ENCODE assay signal across 13 cellular contexts in the genomic region with DNA sequence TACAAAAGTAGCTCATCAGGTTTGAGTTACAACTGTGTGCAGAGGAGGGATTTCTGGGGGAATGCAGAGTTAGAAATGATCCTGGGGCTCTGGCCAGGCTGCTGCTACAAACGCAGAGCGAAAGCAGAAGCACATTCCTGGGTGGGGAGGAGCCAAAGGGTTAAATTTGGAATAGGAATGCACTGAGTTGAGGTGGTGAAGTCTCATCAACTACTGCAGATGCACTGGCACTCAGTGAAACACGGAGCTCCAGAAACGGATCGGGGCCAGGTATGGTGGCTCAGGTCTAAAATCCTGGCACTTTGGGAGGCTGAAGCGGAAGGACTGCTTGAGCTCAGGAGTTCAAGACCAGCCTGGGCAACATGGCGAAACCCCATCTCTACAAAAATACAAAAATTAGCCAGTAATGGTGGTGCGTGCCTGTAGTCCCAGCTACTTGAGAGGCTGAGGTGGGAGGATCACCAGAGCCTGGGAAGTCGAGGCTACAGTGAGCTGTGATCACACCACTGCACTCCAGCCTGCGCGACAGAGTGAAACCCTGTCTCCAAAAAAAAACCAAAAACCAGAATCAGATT. TPM values are rescaled to one million over a fixed set of nuclear protein-coding genes. Genes with fewer than 3 reads are reported as not detected.
DNase-seq lines count a peak whose midpoint lies in the region; ATAC-seq and TF ChIP-seq lines count a peak whose summit lies in the region.
"Had no signal": no experiment of that assay in that cellular context is flagged by ENCODE, and none has a peak within 500 bp of the region (broad histone marks: within the 10 kb centered on the region; RNA-seq: fewer than 3 reads in every experiment).

No MANE protein-coding gene starts in this region.

- intact Hi-C loops in left ventricle myocardium superior (cut with micrococcal nuclease) (no loop called here), heart right ventricle (cut with DNase I) (no loop called here), dorsolateral prefrontal cortex (cut with DNase I) (loop anchor here (2.0 to 5.0 kb wide), 2 partner anchors 86 to 87 kb away; a partner anchor contains a TSS)

- 50 to 73% methylated on average over 11 of the region's 11 CpGs for WGBS in heart right ventricle, 2 donors
- 71% methylated on average over 11 of the region's 11 CpGs for WGBS in urinary bladder

- H3K36me3 ChIP-seq in heart right ventricle (no peaks in the 10 kb centered on the region), urinary bladder (ENCODE audit: insufficient read depth) (peaks cover 2% of the 10 kb centered on the region)

- H3K27ac ChIP-seq in heart right ventricle (peak overlapping the region in 5 of 10 donors; percentile 8 to 76 (median 16)), dorsolateral prefrontal cortex (peak overlapping the region in 57 of 59 donors; percentile 3 to 100 (median 83)), urinary bladder (ENCODE audit: low read depth) (peak overlapping the region; percentile 63)
- H3K27ac ChIP-seq: GM23248 had no signal

- H3K4me1 Mint-ChIP-seq in nephron progenitor cell = peaks cover 44% of the 10 kb centered on the region

- ATAC-seq in left ventricle myocardium superior (peak; percentile 2), heart right ventricle (no peak), GM21723 (IDR thresholded peaks at IDR 0.05; ENCODE audit: unreplicated experiment) (no peak), HG03520 (IDR thresholded peaks at IDR 0.05; ENCODE audit: unreplicated experiment) (no peak)
- ATAC-seq: activated CD8-positive, alpha-beta memory T cell treated with anti-CD3 and anti-CD28 coated beads, Interleukin-2, amount 10 ng/mL, durations not matched to agents 7 days and 5 days had no signal

- no peaks in the 10 kb centered on the region for H3K9me3 Mint-ChIP-seq in nephron progenitor cell
- H3K9me3 Mint-ChIP-seq: stimulated activated naive CD8-positive, alpha-beta T cell treated with anti-CD3 and anti-CD28 coated beads, Interleukin-15, Interleukin-2, amounts not matched to agents 100 ng/mL and 50 ng/mL, for 24 hours had no signal

- peak overlapping the region; percentile 78 for H3K27ac Mint-ChIP-seq in nephron progenitor cell
- H3K27ac Mint-ChIP-seq: activated CD8-positive, alpha-beta memory T cell treated with anti-CD3 and anti-CD28 coated beads, Interleukin-2, amount 10 ng/mL, durations not matched to agents 7 days and 5 days; stimulated activated naive CD8-positive, alpha-beta T cell treated with anti-CD3 and anti-CD28 coated beads, Interleukin-15, Interleukin-2, amounts not matched to agents 100 ng/mL and 50 ng/mL, for 24 hours had no signal

- peaks cover 3 to 66% (median 40%) of the 10 kb centered on the region in 9 donors for H3K4me1 ChIP-seq in heart right ventricle
- H3K4me1 ChIP-seq in urinary bladder (ENCODE audit: insufficient read depth) = no peaks in the 10 kb centered on the region

- H3K4me3 ChIP-seq in heart right ventricle = no peak overlapping the region
- peak overlapping the region in 40 of 59 donors; percentile 9 to 92 (median 78) for H3K4me3 ChIP-seq in dorsolateral prefrontal cortex
- H3K4me3 ChIP-seq in urinary bladder (ENCODE audit: low read depth, low read length) = no peak overlapping the region
- H3K4me3 ChIP-seq: GM23248 had no signal

- peak overlapping the region; percentile 94 for H3K4me3 Mint-ChIP-seq in nephron progenitor cell
- H3K4me3 Mint-ChIP-seq: activated CD8-positive, alpha-beta memory T cell treated with anti-CD3 and anti-CD28 coated beads, Interleukin-2, amount 10 ng/mL, durations not matched to agents 7 days and 5 days; stimulated activated naive CD8-positive, alpha-beta T cell treated with anti-CD3 and anti-CD28 coated beads, Interleukin-15, Interleukin-2, amounts not matched to agents 100 ng/mL and 50 ng/mL, for 24 hours had no signal

- no peaks in the 10 kb centered on the region for H3K36me3 Mint-ChIP-seq in nephron progenitor cell (ENCODE audit: low read depth)

- H3K27me3 ChIP-seq in heart right ventricle (no peaks in the 10 kb centered on the region), dorsolateral prefrontal cortex (no peaks in the 10 kb centered on the region)

- DNase-seq in left ventricle myocardium superior = no peak
- no peak for DNase-seq in heart right ventricle
- no peak for DNase-seq in dorsolateral prefrontal cortex
- DNase-seq in nephron progenitor cell = no peak
- DNase-seq in DMS 273 treated with DMSO at 0.1 percent for 48 hours (lab: John Stamatoyannopoulos, UW) = no peak
- DNase-seq: activated CD8-positive, alpha-beta memory T cell treated with anti-CD3 and anti-CD28 coated beads, Interleukin-2, amount 10 ng/mL, durations not matched to agents 7 days and 5 days; GM23248; NCI-H1092; NCI-H774 had no signal

- H3K27me3 Mint-ChIP-seq in nephron progenitor cell (ENCODE audit: low read depth, poor library complexity) = no peaks in the 10 kb centered on the region
- H3K27me3 Mint-ChIP-seq: stimulated activated naive CD8-positive, alpha-beta T cell treated with anti-CD3 and anti-CD28 coated beads, Interleukin-15, Interleukin-2, amounts not matched to agents 100 ng/mL and 50 ng/mL, for 24 hours had no signal

- no peaks in the 10 kb centered on the region for H3K9me3 ChIP-seq in heart right ventricle

- TF ChIP-seq CTCF in heart right ventricle (IDR thresholded peaks at IDR 0.05) (no peak), dorsolateral prefrontal cortex (IDR thresholded peaks at IDR 0.05 in 54 of 56, conservative IDR thresholded peaks at IDR 0.05 in 2 of 56; ENCODE audit: low read depth in 1 of 56, partially characterized antibody in 56 of 56) (no peak), nephron progenitor cell (IDR thresholded peaks at IDR 0.05) (no peak)

RNA-seq across cellular contexts. Expression of a gene that starts 3.2 kb away (rescaled TPM):
- total RNA-seq in left ventricle myocardium superior (10.6 TPM), heart right ventricle (10 to 100 TPM in 3 of 10 donors, 1 to 10 TPM in 7; 7.0 to 11.8 (median 9.2) TPM), dorsolateral prefrontal cortex (100 to 1,000 TPM in 25 of 120 experiments, 10 to 100 TPM in 95; 56.6 to 150 (median 86.1) TPM), urinary bladder (26.2 TPM)
- polyA plus RNA-seq in heart right ventricle (10 to 100 TPM; 14.7 to 66.1 TPM), urinary bladder (20.2 TPM)

Comparison
In these comparisons a context has a peak if more than half of its experiments do, and no peak if none do; other contexts are left out.
1. H3K4me3 ChIP-seq: peak in dorsolateral prefrontal cortex (40 of 59); none in heart right ventricle (0 of 10) and urinary bladder (single experiment).
2. intact Hi-C loops: an anchor here in dorsolateral prefrontal cortex (2.0 to 5.0 kb wide); none called in left ventricle myocardium superior and heart right ventricle.